Comparison of ENCODE assay signal across 21 cellular contexts in genomic region chr2:47803363-47803762, GRCh38. TPM values are rescaled to one million over a fixed set of nuclear protein-coding genes. Genes with fewer than 3 reads are reported as not detected.
DNase-seq lines count a peak whose midpoint lies in the region; ATAC-seq and TF ChIP-seq lines count a peak whose summit lies in the region.
"Had no signal": no experiment of that assay in that cellular context is flagged by ENCODE, and none has a peak within 500 bp of the region (broad histone marks: within the 10 kb centered on the region; RNA-seq: fewer than 3 reads in every experiment).

No MANE protein-coding gene starts in this region.

- DNase-seq in NCI-H2227 (lab: John Stamatoyannopoulos, UW; ENCODE audit: unreplicated experiment) = peak; percentile 9
- DNase-seq in NCI-H2227 treated with DMSO at 0.1 percent for 48 hours (lab: John Stamatoyannopoulos, UW) = no peak
- DNase-seq in activated naive CD8-positive, alpha-beta T cell treated with anti-CD3 and anti-CD28 coated beads for 36 hours = no peak
- DNase-seq in coronary artery (ENCODE audit: low spot score) = no peak
- no peak for DNase-seq in progenitor cell of endocrine pancreas (ENCODE audit: low spot score, unreplicated experiment)
- no peak for DNase-seq in activated CD8-positive, alpha-beta T cell treated with anti-CD3 and anti-CD28 coated beads for 36 hours
- DNase-seq: CD8-positive, alpha-beta T cell; DMS79; GOT3; KG1; NCI-H1105 treated with DMSO at 0.1 percent for 48 hours; NCI-H187; NCI-H2107; NCI-H446 treated with DMSO at 0.1 percent for 48 hours; Right ventricle myocardium superior had no signal

- H3K27ac Mint-ChIP-seq in activated naive CD8-positive, alpha-beta T cell = peak overlapping the region; percentile 12
- no peak overlapping the region for H3K27ac Mint-ChIP-seq in activated naive CD8-positive, alpha-beta T cell treated with anti-CD3 and anti-CD28 coated beads for 36 hours
- H3K27ac Mint-ChIP-seq in progenitor cell of endocrine pancreas = peak overlapping the region; percentile 42
- no peak overlapping the region for H3K27ac Mint-ChIP-seq in activated CD8-positive, alpha-beta T cell treated with anti-CD3 and anti-CD28 coated beads for 36 hours
- H3K27ac Mint-ChIP-seq: CD8-positive, alpha-beta T cell had no signal

- peaks cover 47% of the 10 kb centered on the region for H3K36me3 Mint-ChIP-seq in activated naive CD8-positive, alpha-beta T cell
- peaks cover 81% of the 10 kb centered on the region for H3K36me3 Mint-ChIP-seq in activated naive CD8-positive, alpha-beta T cell treated with anti-CD3 and anti-CD28 coated beads for 36 hours
- peaks cover 59% of the 10 kb centered on the region for H3K36me3 Mint-ChIP-seq in progenitor cell of endocrine pancreas (ENCODE audit: insufficient read depth)
- peaks cover 91% of the 10 kb centered on the region for H3K36me3 Mint-ChIP-seq in activated CD8-positive, alpha-beta T cell treated with anti-CD3 and anti-CD28 coated beads for 36 hours (ENCODE audit: low read depth)

- TF ChIP-seq CTCF in coronary artery (IDR thresholded peaks at IDR 0.05) = no peak
- TF ChIP-seq CTCF in progenitor cell of endocrine pancreas (IDR thresholded peaks at IDR 0.05; ENCODE audit: unreplicated experiment) = no peak
- TF ChIP-seq CTCF in activated CD8-positive, alpha-beta T cell treated with anti-CD3 and anti-CD28 coated beads for 36 hours (IDR thresholded peaks at IDR 0.05) = no peak

- CTCF ChIA-PET in activated CD8-positive, alpha-beta T cell treated with anti-CD3 and anti-CD28 coated beads for 36 hours (lab: Charles Lee) = no interaction called here

- H3K27ac ChIP-seq in coronary artery = no peak overlapping the region
- H3K27ac ChIP-seq: A549; BLaER1 treated with 17β-estradiol and CSF1 and Interleukin-3, amounts not matched to agents 10 nM and 100 nM; SK-N-MC had no signal

- TF ChIP-seq POLR2A in GM18505 (IDR thresholded peaks at IDR 0.05; ENCODE audit: borderline replicate concordance, extremely low read depth, insufficient read depth, insufficient read length) = no peak

- POLR2A ChIA-PET in activated CD8-positive, alpha-beta T cell treated with anti-CD3 and anti-CD28 coated beads for 36 hours (lab: Charles Lee) = interaction anchor here (1.0 to 2.8 kb wide), 3 partner anchors 9 to 20 kb away, joined by 3 to 15 read pairs (median 3); partner anchors contain the start of gene MSH6

- H3K27me3 Mint-ChIP-seq in activated naive CD8-positive, alpha-beta T cell = no peaks in the 10 kb centered on the region
- H3K27me3 Mint-ChIP-seq in activated naive CD8-positive, alpha-beta T cell treated with anti-CD3 and anti-CD28 coated beads for 36 hours = no peaks in the 10 kb centered on the region
- no peaks in the 10 kb centered on the region for H3K27me3 Mint-ChIP-seq in progenitor cell of endocrine pancreas
- H3K27me3 Mint-ChIP-seq in activated CD8-positive, alpha-beta T cell treated with anti-CD3 and anti-CD28 coated beads for 36 hours = no peaks in the 10 kb centered on the region

- no peak for ATAC-seq in activated CD8-positive, alpha-beta T cell treated with anti-CD3 and anti-CD28 coated beads for 36 hours
- ATAC-seq in GM18505 (IDR thresholded peaks at IDR 0.05; ENCODE audit: unreplicated experiment) = no peak
- ATAC-seq: A549; CD8-positive, alpha-beta T cell; HCT116 had no signal

- H3K4me3 ChIP-seq in coronary artery = peak overlapping the region; percentile 2
- H3K4me3 ChIP-seq: A549; BLaER1 treated with 17β-estradiol and CSF1 and Interleukin-3, amounts not matched to agents 10 nM and 100 nM; SK-N-MC had no signal

- no peak overlapping the region for H3K4me3 Mint-ChIP-seq in activated naive CD8-positive, alpha-beta T cell
- no peak overlapping the region for H3K4me3 Mint-ChIP-seq in activated naive CD8-positive, alpha-beta T cell treated with anti-CD3 and anti-CD28 coated beads for 36 hours
- no peak overlapping the region for H3K4me3 Mint-ChIP-seq in progenitor cell of endocrine pancreas (ENCODE audit: low read depth)
- H3K4me3 Mint-ChIP-seq in activated CD8-positive, alpha-beta T cell treated with anti-CD3 and anti-CD28 coated beads for 36 hours = no peak overlapping the region
- H3K4me3 Mint-ChIP-seq: CD8-positive, alpha-beta T cell had no signal

- intact Hi-C loops in activated CD8-positive, alpha-beta T cell treated with anti-CD3 and anti-CD28 coated beads for 36 hours (cut with micrococcal nuclease) = no loop called here

- peaks cover 8% of the 10 kb centered on the region for H3K9me3 Mint-ChIP-seq in activated naive CD8-positive, alpha-beta T cell (ENCODE audit: low read depth)
- H3K9me3 Mint-ChIP-seq in activated naive CD8-positive, alpha-beta T cell treated with anti-CD3 and anti-CD28 coated beads for 36 hours = peaks cover 11% of the 10 kb centered on the region
- H3K9me3 Mint-ChIP-seq in progenitor cell of endocrine pancreas (ENCODE audit: low read depth) = peaks cover 5% of the 10 kb centered on the region
- H3K9me3 Mint-ChIP-seq in activated CD8-positive, alpha-beta T cell treated with anti-CD3 and anti-CD28 coated beads for 36 hours = peaks cover 8% of the 10 kb centered on the region

- peaks cover 2% of the 10 kb centered on the region for H3K4me1 Mint-ChIP-seq in activated naive CD8-positive, alpha-beta T cell (ENCODE audit: low read depth)
- peaks cover 7% of the 10 kb centered on the region for H3K4me1 Mint-ChIP-seq in activated naive CD8-positive, alpha-beta T cell treated with anti-CD3 and anti-CD28 coated beads for 36 hours
- no peaks in the 10 kb centered on the region for H3K4me1 Mint-ChIP-seq in progenitor cell of endocrine pancreas (ENCODE audit: low read depth)
- peaks cover 7% of the 10 kb centered on the region for H3K4me1 Mint-ChIP-seq in activated CD8-positive, alpha-beta T cell treated with anti-CD3 and anti-CD28 coated beads for 36 hours (ENCODE audit: low read depth)

RNA-seq across cellular contexts. Expression of gene MSH6, which starts 20.4 kb away (rescaled TPM):
- total RNA-seq in activated naive CD8-positive, alpha-beta T cell treated with anti-CD3 and anti-CD28 coated beads for 36 hours = 100 to 1,000 TPM; 163 to 173 TPM
- total RNA-seq in progenitor cell of endocrine pancreas = 154 and 163 TPM in 2 replicates
- 100 to 1,000 TPM; 145 to 151 TPM for total RNA-seq in activated CD8-positive, alpha-beta T cell treated with anti-CD3 and anti-CD28 coated beads for 36 hours

Comparison
In these comparisons a context has a peak if more than half of its experiments do, and no peak if none do; other contexts are left out.
1. H3K27ac Mint-ChIP-seq: peak in activated naive CD8-positive, alpha-beta T cell (single experiment) and progenitor cell of endocrine pancreas (single experiment); none in activated naive CD8-positive, alpha-beta T cell treated with anti-CD3 and anti-CD28 coated beads for 36 hours (single experiment) and activated CD8-positive, alpha-beta T cell treated with anti-CD3 and anti-CD28 coated beads for 36 hours (single experiment).